18 cellular contexts compared by ENCODE assay signal in genomic region chr12:93336344-93336743, GRCh38. TPM values are rescaled to one million over a fixed set of nuclear protein-coding genes. Genes with fewer than 3 reads are reported as not detected.
DNase-seq lines count a peak whose midpoint lies in the region; ATAC-seq and TF ChIP-seq lines count a peak whose summit lies in the region.
"Had no signal": no experiment of that assay in that cellular context is flagged by ENCODE, and none has a peak within 500 bp of the region (broad histone marks: within the 10 kb centered on the region; RNA-seq: fewer than 3 reads in every experiment).

No MANE protein-coding gene starts in this region.

- H3K4me1 ChIP-seq in thyroid gland, result no peaks in the 10 kb centered on the region
- H3K4me1 ChIP-seq: adrenal gland, lower lobe of right lung had no signal

- no peak for ATAC-seq in GM21423 (IDR thresholded peaks at IDR 0.05; ENCODE audit: unreplicated experiment)
- ATAC-seq in CD4-positive, alpha-beta T cell (ENCODE audit: poor library complexity), result no peak
- ATAC-seq: lower lobe of right lung had no signal

- no peaks in the 10 kb centered on the region for H3K27me3 ChIP-seq in thyroid gland
- no peaks in the 10 kb centered on the region for H3K27me3 ChIP-seq in CD4-positive, alpha-beta T cell (ENCODE audit: control insufficient read depth, insufficient read depth, low read length)
- H3K27me3 ChIP-seq: adrenal gland, heart right ventricle, ovary had no signal

- TF ChIP-seq POLR2A in thyroid gland (IDR thresholded peaks at IDR 0.05), result no peak
- no peak for TF ChIP-seq POLR2A in erythroblast (IDR thresholded peaks at IDR 0.05; ENCODE audit: low read length)

- H3K9me3 ChIP-seq in thyroid gland, result no peaks in the 10 kb centered on the region
- no peaks in the 10 kb centered on the region for H3K9me3 ChIP-seq in CD4-positive, alpha-beta T cell (ENCODE audit: control insufficient read depth, low read length)
- H3K9me3 ChIP-seq: adrenal gland, heart right ventricle, lower lobe of right lung, ovary had no signal

- H3K27me3 Mint-ChIP-seq in chondrocyte (ENCODE audit: low read depth), result no peaks in the 10 kb centered on the region
- H3K27me3 Mint-ChIP-seq in CD4-positive, alpha-beta T cell, result no peaks in the 10 kb centered on the region

- CTCF ChIA-PET in CD4-positive, alpha-beta T cell (lab: Charles Lee), result no interaction called here

- no peaks in the 10 kb centered on the region for H3K36me3 Mint-ChIP-seq in chondrocyte (ENCODE audit: low read depth)
- no peaks in the 10 kb centered on the region for H3K36me3 Mint-ChIP-seq in CD4-positive, alpha-beta T cell (ENCODE audit: low read depth)

- H3K9me3 Mint-ChIP-seq in chondrocyte (ENCODE audit: low read depth), result no peaks in the 10 kb centered on the region
- no peaks in the 10 kb centered on the region for H3K9me3 Mint-ChIP-seq in CD4-positive, alpha-beta T cell

- 33 to 34% methylated on average over 4 of the region's 4 CpGs for WGBS in thyroid gland, 2 donors

- H3K4me3 Mint-ChIP-seq in chondrocyte (ENCODE audit: unreplicated experiment), result no peak overlapping the region
- H3K4me3 Mint-ChIP-seq in CD4-positive, alpha-beta T cell, result no peak overlapping the region

- no peak overlapping the region for H3K4me3 ChIP-seq in thyroid gland (replicated peaks in 1 of 3)
- H3K4me3 ChIP-seq: adrenal gland, heart right ventricle, lower lobe of right lung, ovary had no signal

- H3K27ac ChIP-seq in thyroid gland, result no peak overlapping the region
- no peak overlapping the region for H3K27ac ChIP-seq in CD4-positive, alpha-beta T cell (ENCODE audit: low read depth, low read length)
- H3K27ac ChIP-seq: adrenal gland, lower lobe of right lung, ovary had no signal

- POLR2A ChIA-PET in CD4-positive, alpha-beta T cell (lab: Charles Lee), result no interaction called here

- peak; percentile 54 for DNase-seq in A172 (ENCODE audit: low spot score)
- DNase-seq in LHCN-M2 (ENCODE audit: low read depth), result peak; percentile 56
- no peak for DNase-seq in chondrocyte (ENCODE audit: low spot score)
- DNase-seq in kidney tubule cell (ENCODE audit: low spot score), result peak; percentile 64
- DNase-seq in thyroid gland, result no peak
- DNase-seq in CD4-positive, alpha-beta T cell, result no peak
- no peak for DNase-seq in erythroblast (lab: John Stamatoyannopoulos, UW)
- DNase-seq: adrenal gland; DMS153; effector memory CD4-positive, alpha-beta T cell; HCEC 1CT; lower lobe of right lung; NCI-H1436; NCI-H510A; ovary; RPMI8226 had no signal

- H3K27ac Mint-ChIP-seq in chondrocyte (ENCODE audit: unreplicated experiment), result peak overlapping the region; percentile 37
- no peak overlapping the region for H3K27ac Mint-ChIP-seq in CD4-positive, alpha-beta T cell

- H3K4me1 Mint-ChIP-seq in chondrocyte (ENCODE audit: low read depth), result peaks cover 20% of the 10 kb centered on the region
- no peaks in the 10 kb centered on the region for H3K4me1 Mint-ChIP-seq in CD4-positive, alpha-beta T cell (ENCODE audit: low read depth)

- H3K36me3 ChIP-seq in thyroid gland, result no peaks in the 10 kb centered on the region
- H3K36me3 ChIP-seq: adrenal gland, heart right ventricle, lower lobe of right lung, ovary had no signal

- intact Hi-C loops in thyroid gland (cut with DNase I), result no loop called here
- intact Hi-C loops in CD4-positive, alpha-beta T cell (cut with DNase I, micrococcal nuclease), result no loop called here

- TF ChIP-seq CTCF in chondrocyte (IDR thresholded peaks at IDR 0.05) (no peak), thyroid gland (IDR thresholded peaks at IDR 0.05) (no peak)
- no peak for TF ChIP-seq CTCF in CD4-positive, alpha-beta T cell (IDR thresholded peaks at IDR 0.05)

RNA-seq across cellular contexts. Expression of gene NUDT4, which starts 41.4 kb away (rescaled TPM):
- total RNA-seq in A172 (2014; rRNA removed; shearing (Covaris generic)), result 25.6 and 26.3 TPM in 2 replicates
- total RNA-seq in LHCN-M2 (2014; rRNA removed) (35.2 and 38.3 TPM in 2 replicates), chondrocyte (48.3 to 69.0 TPM (median 67.1 TPM) in 3 replicates), thyroid gland (100 to 1,000 TPM; 102 to 125 (median 110) TPM)
- polyA plus RNA-seq in LHCN-M2 (2012), result 13.1 TPM
- total RNA-seq in CD4-positive, alpha-beta T cell, result 10 to 100 TPM; 86.7 to 92.3 TPM

Comparison
In these comparisons a context has a peak if more than half of its experiments do, and no peak if none do; other contexts are left out.
1. DNase-seq: peak in A172 (single experiment), LHCN-M2 (single experiment) and kidney tubule cell (single experiment); none in chondrocyte (single experiment), thyroid gland (0 of 2), CD4-positive, alpha-beta T cell (0 of 10) and erythroblast (0 of 2).